12 cellular contexts compared by ENCODE assay signal in the genomic region with DNA sequence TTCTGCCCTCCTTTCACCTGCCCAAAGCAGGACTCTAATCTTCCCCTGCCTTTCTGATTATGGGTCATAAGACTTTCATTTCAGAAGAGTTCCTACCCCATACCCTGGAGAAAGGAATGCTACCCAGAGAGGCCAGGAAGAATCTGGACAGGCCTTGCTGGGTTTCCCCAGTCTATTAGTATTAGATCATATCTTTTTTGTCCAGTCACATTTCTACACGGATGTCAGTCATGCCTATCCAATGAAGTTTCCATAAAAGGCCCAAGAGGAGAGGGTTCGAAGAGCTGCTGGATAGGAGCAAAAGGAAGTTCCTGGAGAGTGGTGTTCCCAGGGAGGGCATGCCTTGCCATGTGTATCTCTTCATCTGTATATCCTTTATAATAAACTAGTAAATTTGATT. TPM values are rescaled to one million over a fixed set of nuclear protein-coding genes. Genes with fewer than 3 reads are reported as not detected.
DNase-seq lines count a peak whose midpoint lies in the region; ATAC-seq and TF ChIP-seq lines count a peak whose summit lies in the region.
"Had no signal": no experiment of that assay in that cellular context is flagged by ENCODE, and none has a peak within 500 bp of the region (broad histone marks: within the 10 kb centered on the region; RNA-seq: fewer than 3 reads in every experiment).

No MANE protein-coding gene starts in this region.

- peak overlapping the region; percentile 41 for H3K9ac ChIP-seq in skeletal muscle satellite cell (ENCODE audit: low read depth, low read length)

- intact Hi-C loops in uterus (cut with DNase I; ENCODE audit: low total_unique reads) = no loop called here

- no peak for TF ChIP-seq POLR2A in uterus (IDR thresholded peaks at IDR 0.05)

- peak overlapping the region; percentile 79 for H3K4me2 ChIP-seq in skeletal muscle satellite cell (ENCODE audit: low read length)

- H3K27me3 Mint-ChIP-seq in activated naive CD4-positive, alpha-beta T cell treated with anti-CD3 and anti-CD28 coated beads, Interleukin-2, amount 10 ng/mL, durations not matched to agents 7 days and 5 days = no peaks in the 10 kb centered on the region

- H3K4me1 ChIP-seq in skeletal muscle satellite cell (ENCODE audit: control insufficient read depth, insufficient read depth, low read length) (peaks cover 31% of the 10 kb centered on the region), uterus (peaks cover 0 to 6% of the 10 kb centered on the region in 2 donors)

- no peak for DNase-seq in activated naive CD4-positive, alpha-beta T cell treated with anti-CD3 and anti-CD28 coated beads, Interleukin-2, amount 10 ng/mL, durations not matched to agents 7 days and 5 days
- no peak for DNase-seq in activated naive CD4-positive, alpha-beta T cell treated with anti-CD3 and anti-CD28 coated beads, Interleukin-2, amount 50 U/mL, for 72 hours (ENCODE audit: low spot score in 2 of 2)
- DNase-seq in RPMI7951 (ENCODE audit: low read depth) (peak; percentile 42), epithelial cell of proximal tubule (ENCODE audit: low read depth) (peak; percentile 77), uterus (no peak), NCI-H1105 (lab: John Stamatoyannopoulos, UW) (no peak)
- DNase-seq: activated CD4-positive, alpha-beta T cell treated with anti-CD3 and anti-CD28 coated beads, Interleukin-2, amount 50 U/mL, for 1 hour; AML-193; lower lobe of right lung; NCI-H146 had no signal

- no peak for ATAC-seq in activated naive CD4-positive, alpha-beta T cell treated with anti-CD3 and anti-CD28 coated beads, Interleukin-2, amount 50 U/mL, for 72 hours
- ATAC-seq in GM21447 (IDR thresholded peaks at IDR 0.05; ENCODE audit: unreplicated experiment) = no peak
- ATAC-seq: lower lobe of right lung had no signal

- CTCF ChIA-PET in activated naive CD4-positive, alpha-beta T cell treated with anti-CD3 and anti-CD28 coated beads, Interleukin-2, amount 10 ng/mL, durations not matched to agents 7 days and 5 days (lab: Charles Lee) = no interaction called here

- H3K36me3 ChIP-seq in skeletal muscle satellite cell (ENCODE audit: insufficient read depth, low read length) (peaks cover 26% of the 10 kb centered on the region), uterus (no peaks in the 10 kb centered on the region)

- no peaks in the 10 kb centered on the region for H3K9me3 ChIP-seq in skeletal muscle satellite cell (replicated peaks; ENCODE audit: low read length)
- H3K9me3 ChIP-seq in uterus = no peaks in the 10 kb centered on the region
- H3K9me3 ChIP-seq: lower lobe of right lung had no signal

- peak overlapping the region; percentile 61 for H3K4me3 Mint-ChIP-seq in activated naive CD4-positive, alpha-beta T cell treated with anti-CD3 and anti-CD28 coated beads, Interleukin-2, amount 10 ng/mL, durations not matched to agents 7 days and 5 days

- H3K9me3 Mint-ChIP-seq in activated naive CD4-positive, alpha-beta T cell treated with anti-CD3 and anti-CD28 coated beads, Interleukin-2, amount 10 ng/mL, durations not matched to agents 7 days and 5 days = no peaks in the 10 kb centered on the region
- no peaks in the 10 kb centered on the region for H3K9me3 Mint-ChIP-seq in activated naive CD4-positive, alpha-beta T cell treated with anti-CD3 and anti-CD28 coated beads, Interleukin-2, amount 50 U/mL, for 72 hours

- H3K27ac Mint-ChIP-seq in activated naive CD4-positive, alpha-beta T cell treated with anti-CD3 and anti-CD28 coated beads, Interleukin-2, amount 10 ng/mL, durations not matched to agents 7 days and 5 days = peak overlapping the region; percentile 55
- no peak overlapping the region for H3K27ac Mint-ChIP-seq in activated naive CD4-positive, alpha-beta T cell treated with anti-CD3 and anti-CD28 coated beads, Interleukin-2, amount 50 U/mL, for 72 hours

- no peak overlapping the region for H3K27ac ChIP-seq in uterus
- H3K27ac ChIP-seq: lower lobe of right lung had no signal

- TF ChIP-seq CTCF in epithelial cell of proximal tubule (conservative IDR thresholded peaks at IDR 0.05; ENCODE audit: low read depth, low read length) (no peak), uterus (IDR thresholded peaks at IDR 0.05) (no peak)

- H3K36me3 Mint-ChIP-seq in activated naive CD4-positive, alpha-beta T cell treated with anti-CD3 and anti-CD28 coated beads, Interleukin-2, amount 10 ng/mL, durations not matched to agents 7 days and 5 days = peaks cover 48% of the 10 kb centered on the region
- peaks cover 36 to 58% of the 10 kb centered on the region in 2 donors for H3K36me3 Mint-ChIP-seq in activated naive CD4-positive, alpha-beta T cell treated with anti-CD3 and anti-CD28 coated beads, Interleukin-2, amount 50 U/mL, for 72 hours

- peaks cover 59% of the 10 kb centered on the region for H3K4me1 Mint-ChIP-seq in activated naive CD4-positive, alpha-beta T cell treated with anti-CD3 and anti-CD28 coated beads, Interleukin-2, amount 10 ng/mL, durations not matched to agents 7 days and 5 days

- H3K27me3 ChIP-seq in skeletal muscle satellite cell (ENCODE audit: control insufficient read depth, insufficient read depth, low read length) (no peaks in the 10 kb centered on the region), uterus (no peaks in the 10 kb centered on the region)

- H3K4me3 ChIP-seq in epithelial cell of proximal tubule (ENCODE audit: low read depth, low read length) (peak overlapping the region; percentile 9), skeletal muscle satellite cell (ENCODE audit: low read length) (peak overlapping the region; percentile 48), uterus (no peak overlapping the region)
- H3K4me3 ChIP-seq: lower lobe of right lung had no signal

RNA-seq across cellular contexts. Expression of a gene that starts 3.2 kb away (rescaled TPM):
- total RNA-seq in activated naive CD4-positive, alpha-beta T cell treated with anti-CD3 and anti-CD28 coated beads, Interleukin-2, amount 50 U/mL, for 72 hours = 100 to 1,000 TPM in 1 of 2 donors, 10 to 100 TPM in 1; 46.2 to 101 TPM
- total RNA-seq in RPMI7951 (2014; rRNA removed; shearing (Covaris generic)) = 33.6 and 38.0 TPM in 2 replicates
- total RNA-seq in epithelial cell of proximal tubule (19.7 and 57.8 TPM in 2 replicates), uterus (10 to 100 TPM in 1 of 4 donors, 1 to 10 TPM in 3; 5.4 to 35.1 (median 8.8) TPM)
- 18.3 and 18.6 TPM in 2 replicates for total RNA-seq in skeletal muscle satellite cell (2012; rRNA removed)

RNA-seq across cellular contexts. Expression of a gene that starts 3.3 kb away (rescaled TPM):
- 100 to 1,000 TPM; 109 to 110 TPM for total RNA-seq in activated naive CD4-positive, alpha-beta T cell treated with anti-CD3 and anti-CD28 coated beads, Interleukin-2, amount 50 U/mL, for 72 hours
- 40.2 and 48.1 TPM in 2 replicates for total RNA-seq in RPMI7951 (2014; rRNA removed; shearing (Covaris generic))
- total RNA-seq in epithelial cell of proximal tubule (33.5 and 35.7 TPM in 2 replicates), uterus (10 to 100 TPM; 29.2 to 62.9 (median 40.8) TPM)
- total RNA-seq in skeletal muscle satellite cell (2012; rRNA removed) = 31.7 and 124 TPM in 2 replicates

RNA-seq across cellular contexts. Expression of a gene that starts 49.9 kb away (rescaled TPM):
- 10 to 100 TPM; 84.1 to 85.8 TPM for total RNA-seq in activated naive CD4-positive, alpha-beta T cell treated with anti-CD3 and anti-CD28 coated beads, Interleukin-2, amount 50 U/mL, for 72 hours
- 39.5 and 42.4 TPM in 2 replicates for total RNA-seq in RPMI7951 (2014; rRNA removed; shearing (Covaris generic))
- total RNA-seq in epithelial cell of proximal tubule (49.6 and 85.6 TPM in 2 replicates), uterus (10 to 100 TPM; 17.9 to 67.6 (median 40.2) TPM)
- 40.6 and 43.6 TPM in 2 replicates for total RNA-seq in skeletal muscle satellite cell (2012; rRNA removed)

RNA-seq across cellular contexts. Expression of a gene that starts 56.5 kb away (rescaled TPM):
- 10 to 100 TPM; 38.4 to 38.7 TPM for total RNA-seq in activated naive CD4-positive, alpha-beta T cell treated with anti-CD3 and anti-CD28 coated beads, Interleukin-2, amount 50 U/mL, for 72 hours
- 71.7 and 86.2 TPM in 2 replicates for total RNA-seq in RPMI7951 (2014; rRNA removed; shearing (Covaris generic))
- total RNA-seq in epithelial cell of proximal tubule = 41.8 and 60.3 TPM in 2 replicates
- 21.0 and 34.9 TPM in 2 replicates for total RNA-seq in skeletal muscle satellite cell (2012; rRNA removed)
- 10 to 100 TPM; 12.3 to 44.3 (median 17.7) TPM for total RNA-seq in uterus

Comparison
In these comparisons a context has a peak if more than half of its experiments do, and no peak if none do; other contexts are left out.
1. DNase-seq: peak in RPMI7951 (single experiment) and epithelial cell of proximal tubule (single experiment); none in activated naive CD4-positive, alpha-beta T cell treated with anti-CD3 and anti-CD28 coated beads, Interleukin-2, amount 10 ng/mL, durations not matched to agents 7 days and 5 days (single experiment), activated naive CD4-positive, alpha-beta T cell treated with anti-CD3 and anti-CD28 coated beads, Interleukin-2, amount 50 U/mL, for 72 hours (0 of 2), uterus (0 of 2) and NCI-H1105 (single experiment).
2. H3K4me3 ChIP-seq: peak in epithelial cell of proximal tubule (single experiment) and skeletal muscle satellite cell (single experiment); none in uterus (0 of 2).